ENCODE assay signal across 18 cellular contexts in genomic region chr11:65307298-65308229, GRCh38. TPM values are rescaled to one million over a fixed set of nuclear protein-coding genes. Genes with fewer than 3 reads are reported as not detected.
A peak's percentile ranks its signal among the peaks of the same experiment; 100 is the strongest.
DNase-seq lines count a peak whose midpoint lies in the region; ATAC-seq, FAIRE-seq and TF ChIP-seq lines count a peak whose summit lies in the region.
"Had no signal": no experiment of that assay in that cellular context is flagged by ENCODE, and none has a peak within 500 bp of the region (broad histone marks: within the 10 kb centered on the region; RNA-seq: fewer than 3 reads in every experiment).

No MANE protein-coding gene starts in this region.

- ATAC-seq in HepG2: no peak
- no peak for ATAC-seq in right lobe of liver
- ATAC-seq: effector memory CD8-positive, alpha-beta T cell had no signal

- H3K27ac Mint-ChIP-seq in dendritic cell treated with granulocyte-macrophage colony-stimulating factor and Interleukin-4, amounts not matched to agents 40 ng/mL and 50 ng/mL, for 4 days: peak overlapping the region; percentile 89
- H3K27ac Mint-ChIP-seq in neural progenitor cell: peak overlapping the region; percentile 5
- H3K27ac Mint-ChIP-seq in glutamatergic neuron (ENCODE audit: unreplicated experiment): no peak overlapping the region
- H3K27ac Mint-ChIP-seq: effector memory CD8-positive, alpha-beta T cell; stimulated activated memory B cell treated with anti-CD40 and anti-IgM and Interleukin-4, amounts not matched to agents 10 μg/mL and 1 μg/mL and 100 μg/mL, for 72 hours had no signal

- H3K36me3 Mint-ChIP-seq in dendritic cell treated with granulocyte-macrophage colony-stimulating factor and Interleukin-4, amounts not matched to agents 40 ng/mL and 50 ng/mL, for 4 days (ENCODE audit: low read depth): peaks cover 23% of the 10 kb centered on the region
- H3K36me3 Mint-ChIP-seq in neural progenitor cell: peaks cover 21% of the 10 kb centered on the region
- no peaks in the 10 kb centered on the region for H3K36me3 Mint-ChIP-seq in glutamatergic neuron (ENCODE audit: unreplicated experiment)

- DNase-seq in HepG2 (ENCODE audit: low spot score): no peak
- no peak for DNase-seq in right lobe of liver
- no peak for DNase-seq in neural progenitor cell (ENCODE audit: low spot score)
- no peak for DNase-seq in ACHN
- no peak for DNase-seq in glutamatergic neuron
- DNase-seq in GM12892 (ENCODE audit: insufficient read length): no peak
- no peak for DNase-seq in T-helper 2 cell
- DNase-seq: effector memory CD8-positive, alpha-beta T cell; NCI-H748 treated with DMSO at 0.1 percent for 48 hours; uterus; WERI-Rb-1 had no signal

- H4K20me1 ChIP-seq in HepG2 (ENCODE audit: insufficient read depth, low read length) (no peaks in the 10 kb centered on the region), neural progenitor cell (ENCODE audit: low read depth) (peaks cover 19% of the 10 kb centered on the region)

- in situ Hi-C loops in HepG2 (cut with HindIII; ENCODE audit: extremely low pct_ligation_motif_present, low pct_unique_long_range_greater_than_20kb): no loop called here
- in situ Hi-C loops in ACHN (cut with HindIII; ENCODE audit: low pct_ligation_motif_present, low pct_unique_long_range_greater_than_20kb, low sequenced_read_pairs): no loop called here

- no peak for FAIRE-seq in HepG2 (lab: Jason Lieb, UNC)
- no peak for FAIRE-seq in GM12892 (lab: Jason Lieb, UNC)
- FAIRE-seq: GM18507, HTR-8/SVneo had no signal

- peaks cover 52% of the 10 kb centered on the region for H3K4me1 Mint-ChIP-seq in dendritic cell treated with granulocyte-macrophage colony-stimulating factor and Interleukin-4, amounts not matched to agents 40 ng/mL and 50 ng/mL, for 4 days (ENCODE audit: low read depth)
- H3K4me1 Mint-ChIP-seq in neural progenitor cell (peaks cover 21% of the 10 kb centered on the region), glutamatergic neuron (ENCODE audit: low read depth, unreplicated experiment) (peaks cover 20% of the 10 kb centered on the region)
- H3K4me1 Mint-ChIP-seq: central memory CD8-positive, alpha-beta T cell had no signal

- TF ChIP-seq RAD21 in HepG2 (CRISPR knock-in tag; IDR thresholded peaks at IDR 0.05): no peak

- POLR2A ChIA-PET in HepG2 (lab: Yijun Ruan, JAX): interaction anchor here (1.1 to 4.3 kb wide), 6 partner anchors 8 to 32 kb away, joined by 3 to 61 read pairs (median 14); partner anchors contain the start of genes CDC42EP2 and DPF2

- BruUV-seq in HepG2 (replicated peaks; lab: Mats Ljungman, UMichigan): no TSS peak

- no peaks in the 10 kb centered on the region for H3K27me3 Mint-ChIP-seq in dendritic cell treated with granulocyte-macrophage colony-stimulating factor and Interleukin-4, amounts not matched to agents 40 ng/mL and 50 ng/mL, for 4 days
- H3K27me3 Mint-ChIP-seq in neural progenitor cell (ENCODE audit: insufficient read depth, low read depth): peaks cover 14% of the 10 kb centered on the region
- peaks cover 9% of the 10 kb centered on the region for H3K27me3 Mint-ChIP-seq in glutamatergic neuron (ENCODE audit: unreplicated experiment)
- H3K27me3 Mint-ChIP-seq: central memory CD8-positive, alpha-beta T cell; effector memory CD8-positive, alpha-beta T cell; stimulated activated memory B cell treated with anti-CD40 and anti-IgM and Interleukin-4, amounts not matched to agents 10 μg/mL and 1 μg/mL and 100 μg/mL, for 72 hours had no signal

- H2AFZ ChIP-seq in HepG2 (ENCODE audit: low read length): no peak overlapping the region
- H2AFZ ChIP-seq in neural progenitor cell (replicated peaks): no peak overlapping the region

- WGBS in HepG2 (ENCODE audit: low lambda C conversion rate): 64% methylated on average over 6 of the region's 6 CpGs
- WGBS in right lobe of liver (ENCODE audit: insufficient coverage, low coverage, low lambda C conversion rate, missing lambda C conversion rate): 59% methylated on average over 6 of the region's 6 CpGs

- H3K36me3 ChIP-seq in HepG2 (replicated peaks in 1 of 2; ENCODE audit: control insufficient read depth in 1 of 2, insufficient read depth in 2 of 2, low read length in 2 of 2): no peaks in the 10 kb centered on the region; a peak in 1 of 5 replicates
- no peaks in the 10 kb centered on the region for H3K36me3 ChIP-seq in right lobe of liver
- H3K36me3 ChIP-seq in neural progenitor cell: no peaks in the 10 kb centered on the region
- H3K36me3 ChIP-seq: adrenal gland, uterus had no signal

- peaks cover 76% of the 10 kb centered on the region for H3K4me1 ChIP-seq in HepG2 (ENCODE audit: insufficient read depth, low read length)
- H3K4me1 ChIP-seq in right lobe of liver: peaks cover 0 to 28% (median 10%) of the 10 kb centered on the region in 4 donors
- peaks cover 20% of the 10 kb centered on the region for H3K4me1 ChIP-seq in neural progenitor cell
- H3K4me1 ChIP-seq: uterus had no signal

- H3K27ac ChIP-seq in HepG2 (ENCODE audit: extremely low read length, insufficient read depth, low read length) (no peak overlapping the region), right lobe of liver (no peak overlapping the region), neural progenitor cell (no peak overlapping the region)
- H3K27ac ChIP-seq: WERI-Rb-1 had no signal

- intact Hi-C loops in HepG2 (cut with micrococcal nuclease; ENCODE audit: unreplicated experiment) (no loop called here), right lobe of liver (cut with DNase I) (no loop called here)
- intact Hi-C loops in dendritic cell treated with granulocyte-macrophage colony-stimulating factor and Interleukin-4, amounts not matched to agents 40 ng/mL and 50 ng/mL, for 4 days (cut with micrococcal nuclease): no loop called here

- TF ChIP-seq EP300 in HepG2 (IDR thresholded peaks at IDR 0.05; ENCODE audit: low read depth in 2 of 2, low read length in 2 of 2) (no peak), HepG2 (CRISPR knock-in tag; IDR thresholded peaks at IDR 0.05; ENCODE audit: borderline replicate concordance) (no peak)

- H3K4me3 ChIP-seq in HepG2 (replicated peaks in 1 of 3; ENCODE audit: insufficient read depth in 1 of 3, low read depth in 2 of 3, low read length in 3 of 3) (no peak overlapping the region), right lobe of liver (no peak overlapping the region), neural progenitor cell (no peak overlapping the region)
- H3K4me3 ChIP-seq: adrenal gland, uterus had no signal

- H3K9ac ChIP-seq in HepG2 (ENCODE audit: insufficient read depth, low read depth, low read length): no peak overlapping the region; the same call in 1 of the 2 replicates
- H3K9ac ChIP-seq in neural progenitor cell: no peak overlapping the region

- peak overlapping the region; percentile 25; the same call in 1 of the 2 replicates for H3K4me2 ChIP-seq in HepG2 (ENCODE audit: low read depth, low read length)
- no peak overlapping the region for H3K4me2 ChIP-seq in neural progenitor cell

- H3K79me2 ChIP-seq in HepG2 (ENCODE audit: insufficient read depth, low read length) (no peaks in the 10 kb centered on the region), neural progenitor cell (ENCODE audit: low read depth) (no peaks in the 10 kb centered on the region)

- peaks cover 26% of the 10 kb centered on the region for H3F3A ChIP-seq in neural progenitor cell (ENCODE audit: low read depth)

- H3K4me3 Mint-ChIP-seq in dendritic cell treated with granulocyte-macrophage colony-stimulating factor and Interleukin-4, amounts not matched to agents 40 ng/mL and 50 ng/mL, for 4 days: no peak overlapping the region
- no peak overlapping the region for H3K4me3 Mint-ChIP-seq in neural progenitor cell
- no peak overlapping the region for H3K4me3 Mint-ChIP-seq in glutamatergic neuron (ENCODE audit: unreplicated experiment)
- H3K4me3 Mint-ChIP-seq: central memory CD8-positive, alpha-beta T cell; effector memory CD8-positive, alpha-beta T cell; stimulated activated memory B cell treated with anti-CD40 and anti-IgM and Interleukin-4, amounts not matched to agents 10 μg/mL and 1 μg/mL and 100 μg/mL, for 72 hours had no signal

- H3K9me3 ChIP-seq in HepG2 (ENCODE audit: low read length): no peaks in the 10 kb centered on the region
- H3K9me3 ChIP-seq in right lobe of liver: no peaks in the 10 kb centered on the region
- H3K9me3 ChIP-seq in neural progenitor cell (ENCODE audit: low read depth): no peaks in the 10 kb centered on the region
- H3K9me3 ChIP-seq: adrenal gland, neutrophil, uterus had no signal

- TF ChIP-seq CTCF in HepG2 (CRISPR knock-in tag; IDR thresholded peaks at IDR 0.05) (no peak), right lobe of liver (IDR thresholded peaks at IDR 0.05) (no peak), neural progenitor cell (IDR thresholded peaks at IDR 0.05) (no peak), glutamatergic neuron (IDR thresholded peaks at IDR 0.05; ENCODE audit: partially characterized antibody, unreplicated experiment) (no peak)

- no peaks in the 10 kb centered on the region for H3K27me3 ChIP-seq in HepG2 (ENCODE audit: control insufficient read depth in 1 of 2, insufficient read depth in 2 of 2, low read length in 2 of 2)
- H3K27me3 ChIP-seq in right lobe of liver: no peaks in the 10 kb centered on the region
- H3K27me3 ChIP-seq in neural progenitor cell: peaks cover 4% of the 10 kb centered on the region
- H3K27me3 ChIP-seq: adrenal gland, uterus had no signal

- TF ChIP-seq POLR2A in HepG2 (IDR thresholded peaks at IDR 0.05; ENCODE audit: insufficient read depth in 1 of 2, low read depth in 2 of 2, low read length in 2 of 2): no peak
- no peak for TF ChIP-seq POLR2A in right lobe of liver (IDR thresholded peaks at IDR 0.05)
- no peak for TF ChIP-seq POLR2A in GM12892 (IDR thresholded peaks at IDR 0.05; ENCODE audit: low read depth, low read length)

- CTCF ChIA-PET in HepG2 (lab: Yijun Ruan, JAX; ENCODE audit: low intra/inter-chr PET ratio, low total read pairs): no interaction called here

- no peaks in the 10 kb centered on the region for H3K9me3 Mint-ChIP-seq in dendritic cell treated with granulocyte-macrophage colony-stimulating factor and Interleukin-4, amounts not matched to agents 40 ng/mL and 50 ng/mL, for 4 days
- no peaks in the 10 kb centered on the region for H3K9me3 Mint-ChIP-seq in neural progenitor cell
- peaks cover 1% of the 10 kb centered on the region for H3K9me3 Mint-ChIP-seq in glutamatergic neuron (ENCODE audit: unreplicated experiment)
- H3K9me3 Mint-ChIP-seq: central memory CD8-positive, alpha-beta T cell; effector memory CD8-positive, alpha-beta T cell; stimulated activated memory B cell treated with anti-CD40 and anti-IgM and Interleukin-4, amounts not matched to agents 10 μg/mL and 1 μg/mL and 100 μg/mL, for 72 hours had no signal

RNA-seq across cellular contexts. Expression of gene CDC42EP2, which starts 7.1 kb away (rescaled TPM):
- total RNA-seq in HepG2 (2016; rRNA removed; fragmentation: Illumina TruSeq; extraction: Trizol) (2.5 and 7.1 TPM in 2 replicates), right lobe of liver (1 to 10 TPM in 4 of 6 experiments, under 1 TPM in 2; 0.55 to 3.4 (median 2.3) TPM), neural progenitor cell (ENCODE audit: low replicate concordance) (0.11 and 0.87 TPM in 2 replicates), glutamatergic neuron (ENCODE audit: unreplicated experiment) (23.5 TPM)
- total RNA-seq in HepG2 (2016; cell fraction: cytosol; rRNA removed; fragmentation: Illumina TruSeq; extraction: Trizol; ENCODE audit: low read depth): 5.9 and 6.4 TPM in 2 replicates
- total RNA-seq in HepG2 (2016; cell fraction: insoluble cytoplasmic fraction; rRNA removed; fragmentation: Illumina TruSeq; extraction: Trizol): 4.5 and 5.9 TPM in 2 replicates
- 10.1 and 10.2 TPM in 2 replicates for total RNA-seq in HepG2 (2016; cell fraction: membrane; rRNA removed; fragmentation: Illumina TruSeq; extraction: Trizol)
- 4.2 and 5.2 TPM in 2 replicates for total RNA-seq in HepG2 (2016; cell fraction: nucleus; rRNA removed; fragmentation: Illumina TruSeq; extraction: Trizol)
- polyA plus RNA-seq in HepG2 (2011; rRNA removed): 2.3 and 4.2 TPM in 2 replicates
- polyA plus RNA-seq in HepG2 (2011; cell fraction: cytosol; rRNA removed): 1.4 and 1.9 TPM in 2 replicates
- 8.3 and 9.7 TPM in 2 replicates for polyA plus RNA-seq in HepG2 (2011; cell fraction: nucleus; rRNA removed)
- 3.4 and 7.2 TPM in 2 replicates for polyA plus RNA-seq in HepG2 (2012)
- 2.1 and 2.6 TPM in 2 replicates for polyA plus RNA-seq in HepG2 (2016; cell fraction: cytosol; fragmentation: Illumina TruSeq; extraction: Trizol; ENCODE audit: low read depth)
- 3.3 and 4.5 TPM in 2 replicates for polyA plus RNA-seq in HepG2 (2016; cell fraction: insoluble cytoplasmic fraction; fragmentation: Illumina TruSeq; extraction: Trizol; ENCODE audit: low read depth)
- 4.0 TPM in 2 replicates for polyA plus RNA-seq in HepG2 (2016; cell fraction: membrane; fragmentation: Illumina TruSeq; extraction: Trizol; ENCODE audit: low read depth)
- 5.6 and 6.7 TPM in 2 replicates for polyA plus RNA-seq in HepG2 (2016; cell fraction: nucleus; fragmentation: Illumina TruSeq; extraction: Trizol; ENCODE audit: insufficient read depth, low read depth)
- polyA minus RNA-seq in HepG2 (2011; rRNA and poly(A)+ RNA removed; ENCODE audit: low replicate concordance): 29.3 and 50.7 TPM in 2 replicates
- polyA minus RNA-seq in HepG2 (2011; cell fraction: cytosol; rRNA and poly(A)+ RNA removed): 3.2 and 5.1 TPM in 2 replicates
- 15.8 and 18.4 TPM in 2 replicates for polyA minus RNA-seq in HepG2 (2011; cell fraction: nucleus; rRNA and poly(A)+ RNA removed)
- polyA plus RNA-seq in GM12892 (2012; ENCODE audit: missing spikeins): not detected

RNA-seq across cellular contexts. Expression of gene DPF2, which starts 26.1 kb away (rescaled TPM):
- total RNA-seq in HepG2 (2016; rRNA removed; fragmentation: Illumina TruSeq; extraction: Trizol): 30.4 and 31.0 TPM in 2 replicates
- total RNA-seq in HepG2 (2016; cell fraction: cytosol; rRNA removed; fragmentation: Illumina TruSeq; extraction: Trizol; ENCODE audit: low read depth): 6.9 and 8.6 TPM in 2 replicates
- total RNA-seq in HepG2 (2016; cell fraction: insoluble cytoplasmic fraction; rRNA removed; fragmentation: Illumina TruSeq; extraction: Trizol): 30.2 and 32.5 TPM in 2 replicates
- 14.1 and 16.7 TPM in 2 replicates for total RNA-seq in HepG2 (2016; cell fraction: membrane; rRNA removed; fragmentation: Illumina TruSeq; extraction: Trizol)
- 22.1 and 26.8 TPM in 2 replicates for total RNA-seq in HepG2 (2016; cell fraction: nucleus; rRNA removed; fragmentation: Illumina TruSeq; extraction: Trizol)
- 20.4 and 21.0 TPM in 2 replicates for polyA plus RNA-seq in HepG2 (2011; rRNA removed)
- polyA plus RNA-seq in HepG2 (2011; cell fraction: cytosol; rRNA removed): 18.8 and 20.8 TPM in 2 replicates
- 70.3 and 70.7 TPM in 2 replicates for polyA plus RNA-seq in HepG2 (2011; cell fraction: nucleus; rRNA removed)
- 24.2 and 26.4 TPM in 2 replicates for polyA plus RNA-seq in HepG2 (2012)
- polyA plus RNA-seq in HepG2 (2016; cell fraction: cytosol; fragmentation: Illumina TruSeq; extraction: Trizol; ENCODE audit: low read depth): 3.8 and 3.9 TPM in 2 replicates
- 40.7 and 49.0 TPM in 2 replicates for polyA plus RNA-seq in HepG2 (2016; cell fraction: insoluble cytoplasmic fraction; fragmentation: Illumina TruSeq; extraction: Trizol; ENCODE audit: low read depth)
- polyA plus RNA-seq in HepG2 (2016; cell fraction: membrane; fragmentation: Illumina TruSeq; extraction: Trizol; ENCODE audit: low read depth): 9.5 and 10.0 TPM in 2 replicates
- 56.7 and 57.4 TPM in 2 replicates for polyA plus RNA-seq in HepG2 (2016; cell fraction: nucleus; fragmentation: Illumina TruSeq; extraction: Trizol; ENCODE audit: insufficient read depth, low read depth)
- 48.9 and 49.9 TPM in 2 replicates for polyA minus RNA-seq in HepG2 (2011; rRNA and poly(A)+ RNA removed; ENCODE audit: low replicate concordance)
- 18.2 and 18.4 TPM in 2 replicates for polyA minus RNA-seq in HepG2 (2011; cell fraction: cytosol; rRNA and poly(A)+ RNA removed)
- 31.2 and 43.3 TPM in 2 replicates for polyA minus RNA-seq in HepG2 (2011; cell fraction: nucleus; rRNA and poly(A)+ RNA removed)
- total RNA-seq in right lobe of liver: 10 to 100 TPM; 11.1 to 21.7 (median 19.4) TPM
- 63.3 and 72.1 TPM in 2 replicates for total RNA-seq in neural progenitor cell (ENCODE audit: low replicate concordance)
- total RNA-seq in glutamatergic neuron (ENCODE audit: unreplicated experiment): 121 TPM
- 30.6 TPM for polyA plus RNA-seq in GM12892 (2012; ENCODE audit: missing spikeins)

RNA-seq across cellular contexts. Expression of gene POLA2, which starts 45.8 kb away (rescaled TPM):
- total RNA-seq in HepG2 (2016; rRNA removed; fragmentation: Illumina TruSeq; extraction: Trizol) (10.7 and 15.6 TPM in 2 replicates), right lobe of liver (1 to 10 TPM; 1.8 to 8.4 (median 3.5) TPM), neural progenitor cell (ENCODE audit: low replicate concordance) (33.3 and 47.7 TPM in 2 replicates), glutamatergic neuron (ENCODE audit: unreplicated experiment) (8.6 TPM)
- total RNA-seq in HepG2 (2016; cell fraction: cytosol; rRNA removed; fragmentation: Illumina TruSeq; extraction: Trizol; ENCODE audit: low read depth): 2.7 and 3.5 TPM in 2 replicates
- 13.9 and 14.3 TPM in 2 replicates for total RNA-seq in HepG2 (2016; cell fraction: insoluble cytoplasmic fraction; rRNA removed; fragmentation: Illumina TruSeq; extraction: Trizol)
- 3.6 and 4.5 TPM in 2 replicates for total RNA-seq in HepG2 (2016; cell fraction: membrane; rRNA removed; fragmentation: Illumina TruSeq; extraction: Trizol)
- 17.7 and 18.6 TPM in 2 replicates for total RNA-seq in HepG2 (2016; cell fraction: nucleus; rRNA removed; fragmentation: Illumina TruSeq; extraction: Trizol)
- 9.1 and 9.7 TPM in 2 replicates for polyA plus RNA-seq in HepG2 (2011; rRNA removed)
- polyA plus RNA-seq in HepG2 (2011; cell fraction: cytosol; rRNA removed): 6.3 and 8.1 TPM in 2 replicates
- polyA plus RNA-seq in HepG2 (2011; cell fraction: nucleus; rRNA removed): 8.7 and 12.1 TPM in 2 replicates
- 3.3 and 4.8 TPM in 2 replicates for polyA plus RNA-seq in HepG2 (2012)
- 0.57 and 0.88 TPM in 2 replicates for polyA plus RNA-seq in HepG2 (2016; cell fraction: cytosol; fragmentation: Illumina TruSeq; extraction: Trizol; ENCODE audit: low read depth)
- 18.2 and 18.8 TPM in 2 replicates for polyA plus RNA-seq in HepG2 (2016; cell fraction: insoluble cytoplasmic fraction; fragmentation: Illumina TruSeq; extraction: Trizol; ENCODE audit: low read depth)
- 2.6 and 3.0 TPM in 2 replicates for polyA plus RNA-seq in HepG2 (2016; cell fraction: membrane; fragmentation: Illumina TruSeq; extraction: Trizol; ENCODE audit: low read depth)
- polyA plus RNA-seq in HepG2 (2016; cell fraction: nucleus; fragmentation: Illumina TruSeq; extraction: Trizol; ENCODE audit: insufficient read depth, low read depth): 21.9 and 25.4 TPM in 2 replicates
- 19.5 and 152 TPM in 2 replicates for polyA minus RNA-seq in HepG2 (2011; rRNA and poly(A)+ RNA removed; ENCODE audit: low replicate concordance)
- polyA minus RNA-seq in HepG2 (2011; cell fraction: cytosol; rRNA and poly(A)+ RNA removed): 3.6 and 4.1 TPM in 2 replicates
- 11.4 and 14.9 TPM in 2 replicates for polyA minus RNA-seq in HepG2 (2011; cell fraction: nucleus; rRNA and poly(A)+ RNA removed)
- polyA plus RNA-seq in GM12892 (2012; ENCODE audit: missing spikeins): 43.0 TPM

RNA-seq across cellular contexts. Expression of gene TIGD3, which starts 47.0 kb away (rescaled TPM):
- total RNA-seq in HepG2 (2016; rRNA removed; fragmentation: Illumina TruSeq; extraction: Trizol) (4.0 and 4.9 TPM in 2 replicates), right lobe of liver (under 1 TPM in 3 of 6 experiments, not detected in 3; 0.10 to 0.28 (median 0.20) TPM), neural progenitor cell (ENCODE audit: low replicate concordance) (2.5 and 4.3 TPM in 2 replicates), glutamatergic neuron (ENCODE audit: unreplicated experiment) (3.8 TPM)
- total RNA-seq in HepG2 (2016; cell fraction: cytosol; rRNA removed; fragmentation: Illumina TruSeq; extraction: Trizol; ENCODE audit: low read depth): 1.8 TPM in 2 replicates
- 2.9 and 5.0 TPM in 2 replicates for total RNA-seq in HepG2 (2016; cell fraction: insoluble cytoplasmic fraction; rRNA removed; fragmentation: Illumina TruSeq; extraction: Trizol)
- 4.8 and 6.2 TPM in 2 replicates for total RNA-seq in HepG2 (2016; cell fraction: membrane; rRNA removed; fragmentation: Illumina TruSeq; extraction: Trizol)
- 3.5 and 3.9 TPM in 2 replicates for total RNA-seq in HepG2 (2016; cell fraction: nucleus; rRNA removed; fragmentation: Illumina TruSeq; extraction: Trizol)
- 0.49 and 1.0 TPM in 2 replicates for polyA plus RNA-seq in HepG2 (2011; rRNA removed)
- 0.56 and 0.79 TPM in 2 replicates for polyA plus RNA-seq in HepG2 (2011; cell fraction: cytosol; rRNA removed)
- 1.9 and 2.2 TPM in 2 replicates for polyA plus RNA-seq in HepG2 (2011; cell fraction: nucleus; rRNA removed)
- 0.59 and 0.70 TPM in 2 replicates for polyA plus RNA-seq in HepG2 (2012)
- 1.0 and 1.4 TPM in 2 replicates for polyA plus RNA-seq in HepG2 (2016; cell fraction: cytosol; fragmentation: Illumina TruSeq; extraction: Trizol; ENCODE audit: low read depth)
- 2.7 and 3.5 TPM in 2 replicates for polyA plus RNA-seq in HepG2 (2016; cell fraction: insoluble cytoplasmic fraction; fragmentation: Illumina TruSeq; extraction: Trizol; ENCODE audit: low read depth)
- polyA plus RNA-seq in HepG2 (2016; cell fraction: membrane; fragmentation: Illumina TruSeq; extraction: Trizol; ENCODE audit: low read depth): 2.7 and 3.4 TPM in 2 replicates
- 6.7 TPM in 2 replicates for polyA plus RNA-seq in HepG2 (2016; cell fraction: nucleus; fragmentation: Illumina TruSeq; extraction: Trizol; ENCODE audit: insufficient read depth, low read depth)
- 1.2 and 1.3 TPM in 2 replicates for polyA minus RNA-seq in HepG2 (2011; rRNA and poly(A)+ RNA removed; ENCODE audit: low replicate concordance)
- 0.59 and 0.79 TPM in 2 replicates for polyA minus RNA-seq in HepG2 (2011; cell fraction: cytosol; rRNA and poly(A)+ RNA removed)
- polyA minus RNA-seq in HepG2 (2011; cell fraction: nucleus; rRNA and poly(A)+ RNA removed): 1.1 and 1.5 TPM in 2 replicates
- polyA plus RNA-seq in GM12892 (2012; ENCODE audit: missing spikeins): 0.40 TPM
